8 cellular contexts compared by ENCODE assay signal in the genomic region with DNA sequence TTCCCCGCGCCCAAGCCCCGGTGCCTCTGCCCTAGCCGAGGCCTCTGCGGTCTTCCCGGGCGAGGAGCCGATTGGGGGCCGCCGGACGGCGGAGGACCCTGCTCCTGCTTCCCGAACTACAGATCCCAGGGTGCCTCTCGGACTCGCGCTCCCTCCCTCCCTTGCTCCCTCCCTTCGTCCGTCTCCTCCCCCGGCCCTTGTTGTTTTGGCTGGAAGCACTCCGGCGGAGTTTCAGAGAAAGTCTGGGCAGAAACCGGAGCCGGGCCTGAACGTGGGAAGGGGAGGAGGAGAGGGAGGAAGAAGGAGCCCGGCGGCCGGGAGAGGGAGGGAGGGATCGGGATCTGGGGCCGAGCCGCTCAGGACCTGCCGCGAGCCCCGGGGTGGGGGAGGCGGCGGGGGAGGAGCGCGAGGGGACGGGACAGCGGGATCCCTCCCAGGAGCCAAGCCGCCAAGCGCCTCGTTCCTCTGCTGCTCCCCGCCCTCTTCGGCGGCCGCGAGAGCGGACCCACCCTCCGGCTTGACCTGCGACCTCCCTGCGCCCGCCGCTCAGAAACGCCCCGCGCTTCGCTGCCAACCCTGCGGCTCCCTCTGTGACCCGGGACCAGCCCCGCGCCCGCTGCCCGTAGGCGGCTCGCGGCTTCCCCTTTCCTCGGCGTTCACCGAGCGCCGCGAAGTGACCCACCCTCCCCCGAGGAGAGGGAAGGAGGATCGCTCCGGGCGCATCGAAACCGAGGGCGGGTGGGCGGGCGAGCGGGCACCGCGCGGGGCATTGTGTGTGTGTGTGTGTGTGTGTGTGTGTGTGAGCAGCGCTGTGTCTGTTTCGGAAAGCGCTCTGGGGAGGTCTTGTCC. TPM values are rescaled to one million over a fixed set of nuclear protein-coding genes. Genes with fewer than 3 reads are reported as not detected.
DNase-seq lines count a peak whose midpoint lies in the region; ATAC-seq and TF ChIP-seq lines count a peak whose summit lies in the region.

No MANE protein-coding gene starts in this region.

- H3K27ac ChIP-seq in OCI-LY3 (ENCODE audit: low read length) (peak overlapping the region; percentile 71), left ventricle myocardium inferior (replicated peaks) (no peak overlapping the region)

- DNase-seq in EH (ENCODE audit: low read depth) (peak; percentile 90), GM20000 (ENCODE audit: low spot score) (peak; percentile 74), anterior cingulate cortex (lab: John Stamatoyannopoulos, UW) (peak; percentile 41 to 98 (median 92)), left ventricle myocardium inferior (peak; percentile 94), pons (ENCODE audit: low spot score) (peak; percentile 86), inferior parietal cortex (ENCODE audit: extremely low spot score) (no peak)

- peak overlapping the region; percentile 77 for H2AFZ ChIP-seq in OCI-LY3 (ENCODE audit: low read depth, low read length)

- H3K4me3 ChIP-seq in OCI-LY3 (ENCODE audit: low read length) (peak overlapping the region; percentile 78), left ventricle myocardium inferior (peak overlapping the region; percentile 87)

- H3K4me2 ChIP-seq in OCI-LY3 (ENCODE audit: low read length), result peak overlapping the region; percentile 88

- H3K4me1 ChIP-seq in OCI-LY3 (ENCODE audit: low read length), result peaks cover 24% of the 10 kb centered on the region
- peaks cover 62% of the 10 kb centered on the region for H3K4me1 ChIP-seq in left ventricle myocardium inferior

- ATAC-seq in HG03565 (IDR thresholded peaks at IDR 0.05; ENCODE audit: unreplicated experiment), result peak; percentile 29

- H3K9me3 ChIP-seq in OCI-LY3 (ENCODE audit: insufficient read depth, low read length) (no peaks in the 10 kb centered on the region), left ventricle myocardium inferior (replicated peaks) (no peaks in the 10 kb centered on the region)

- H3K79me2 ChIP-seq in OCI-LY3 (ENCODE audit: low read length), result no peaks in the 10 kb centered on the region; the same call in 1 of the 2 replicates

- H3K9ac ChIP-seq in OCI-LY3 (ENCODE audit: low read length), result peak overlapping the region; percentile 84

- H4K20me1 ChIP-seq in OCI-LY3 (ENCODE audit: insufficient read depth, low read length), result peaks cover 26% of the 10 kb centered on the region

- H3K36me3 ChIP-seq in OCI-LY3 (replicated peaks; ENCODE audit: low read depth, low read length) (peaks cover 6% of the 10 kb centered on the region), left ventricle myocardium inferior (no peaks in the 10 kb centered on the region)

- H3K27me3 ChIP-seq in OCI-LY3 (ENCODE audit: low read depth, low read length), result no peaks in the 10 kb centered on the region
- no peaks in the 10 kb centered on the region for H3K27me3 ChIP-seq in left ventricle myocardium inferior (ENCODE audit: low read depth)

- TF ChIP-seq CTCF in GM20000 (IDR thresholded peaks at IDR 0.05; ENCODE audit: extremely low read depth, missing control alignments), result no peak
- no peak for TF ChIP-seq CTCF in OCI-LY3 (IDR thresholded peaks at IDR 0.05; ENCODE audit: low read depth, low read length)
- TF ChIP-seq CTCF in left ventricle myocardium inferior (IDR thresholded peaks at IDR 0.05; ENCODE audit: borderline replicate concordance), result no peak

- intact Hi-C loops in left ventricle myocardium inferior (cut with micrococcal nuclease), result no loop called here

RNA-seq across cellular contexts. Expression of gene GAB1, which starts 0.5 kb away (rescaled TPM):
- total RNA-seq in left ventricle myocardium inferior, result 87.1 TPM
